In the genomic region with DNA sequence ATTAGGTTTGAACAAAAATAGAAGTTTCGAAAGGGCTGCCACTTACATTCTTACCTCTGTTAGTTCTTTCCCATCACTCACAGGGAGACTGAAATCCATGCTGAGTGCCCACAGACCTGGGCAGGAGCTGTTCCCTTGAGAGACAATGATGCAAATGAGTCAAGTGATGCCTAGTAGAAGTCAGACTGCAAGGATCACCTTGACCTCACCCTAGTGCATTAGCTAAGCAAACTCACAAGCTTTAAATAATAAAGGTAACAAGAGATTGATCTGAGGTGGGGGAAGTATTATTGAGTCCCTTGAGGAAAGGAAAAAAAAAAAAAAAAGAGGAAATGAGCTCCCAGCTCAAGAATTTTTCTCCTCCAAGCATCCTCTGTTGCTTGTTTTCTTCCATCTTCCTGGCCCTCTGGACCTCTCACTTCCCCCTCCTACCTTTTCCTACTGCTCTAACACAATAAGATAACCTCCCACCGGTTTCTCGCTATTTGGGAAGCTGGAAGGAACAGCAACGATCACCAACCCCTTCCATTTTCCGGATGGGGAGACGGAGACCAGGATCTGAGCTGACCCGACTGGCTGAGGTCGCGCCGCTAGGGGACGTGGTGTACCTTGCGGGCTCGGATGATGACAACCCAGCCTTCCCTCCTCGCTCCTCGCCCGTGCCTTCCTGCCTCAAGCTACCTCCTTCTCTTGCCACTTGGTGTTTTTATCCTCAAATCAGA, we compare ENCODE assay signal across 9 cellular contexts. TPM values are rescaled to one million over a fixed set of nuclear protein-coding genes. Genes with fewer than 3 reads are reported as not detected.
DNase-seq lines count a peak whose midpoint lies in the region; ATAC-seq, FAIRE-seq and TF ChIP-seq lines count a peak whose summit lies in the region.
"Had no signal": no experiment of that assay in that cellular context is flagged by ENCODE, and none has a peak within 500 bp of the region (broad histone marks: within the 10 kb centered on the region; RNA-seq: fewer than 3 reads in every experiment).

No MANE protein-coding gene starts in this region.

- FAIRE-seq in H54 (lab: Jason Lieb, UNC), result peak; percentile 65

- H3K4me1 ChIP-seq in left ventricle myocardium inferior, result peaks cover 20% of the 10 kb centered on the region

- no peak for TF ChIP-seq POLR2A in H54 (IDR thresholded peaks at IDR 0.05; ENCODE audit: low read depth, low read length)

- peaks cover 14 to 18% of the 10 kb centered on the region in 2 donors for H3K36me3 Mint-ChIP-seq in activated naive CD4-positive, alpha-beta T cell treated with anti-CD3 and anti-CD28 coated beads, Interleukin-2, amount 50 U/mL, for 72 hours

- H3K36me3 ChIP-seq in left ventricle myocardium inferior, result no peaks in the 10 kb centered on the region

- ATAC-seq in activated naive CD4-positive, alpha-beta T cell treated with anti-CD3 and anti-CD28 coated beads, Interleukin-2, amount 50 U/mL, for 72 hours, result no peak

- H3K4me3 ChIP-seq in left ventricle myocardium inferior, result peak overlapping the region; percentile 71

- no peaks in the 10 kb centered on the region for H3K9me3 ChIP-seq in left ventricle myocardium inferior (replicated peaks)

- peaks cover 87% of the 10 kb centered on the region for H3K27me3 ChIP-seq in left ventricle myocardium inferior (ENCODE audit: low read depth)
- H3K27me3 ChIP-seq: SJSA1 had no signal

- TF ChIP-seq CTCF in VCaP (conservative IDR thresholded peaks at IDR 0.05), result peak; percentile 90
- peak; percentile 50 for TF ChIP-seq CTCF in left ventricle myocardium inferior (IDR thresholded peaks at IDR 0.05; ENCODE audit: borderline replicate concordance)

- no peak overlapping the region for H3K27ac Mint-ChIP-seq in activated naive CD4-positive, alpha-beta T cell treated with anti-CD3 and anti-CD28 coated beads, Interleukin-2, amount 50 U/mL, for 72 hours

- intact Hi-C loops in left ventricle myocardium inferior (cut with micrococcal nuclease), result no loop called here

- H3K27ac ChIP-seq in VCaP (no peak overlapping the region), left ventricle myocardium inferior (replicated peaks) (peak overlapping the region; percentile 82)
- H3K27ac ChIP-seq: SJSA1 had no signal

- DNase-seq in H54 (ENCODE audit: insufficient read length, low spot score) (no peak), left ventricle myocardium inferior (peak; percentile 66), retina (peak; percentile 55), OCI-M2 (lab: John Stamatoyannopoulos, UW; ENCODE audit: unreplicated experiment) (no peak), GM19238 (ENCODE audit: insufficient read length, low spot score) (no peak), SW480 (ENCODE audit: low spot score) (no peak)
- no peak for DNase-seq in activated naive CD4-positive, alpha-beta T cell treated with anti-CD3 and anti-CD28 coated beads, Interleukin-2, amount 50 U/mL, for 72 hours (ENCODE audit: low spot score in 2 of 2)

- H3K9me3 Mint-ChIP-seq in activated naive CD4-positive, alpha-beta T cell treated with anti-CD3 and anti-CD28 coated beads, Interleukin-2, amount 50 U/mL, for 72 hours, result no peaks in the 10 kb centered on the region

RNA-seq across cellular contexts. Expression of gene LPAR1, which starts 2.0 kb away (rescaled TPM):
- 12.4 TPM for total RNA-seq in left ventricle myocardium inferior
- total RNA-seq in activated naive CD4-positive, alpha-beta T cell treated with anti-CD3 and anti-CD28 coated beads, Interleukin-2, amount 50 U/mL, for 72 hours, result not detected

Comparison
In these comparisons a context has a peak if more than half of its experiments do, and no peak if none do; other contexts are left out.
1. DNase-seq: peak in left ventricle myocardium inferior (single experiment) and retina (single experiment); none in H54 (single experiment), OCI-M2 (single experiment), GM19238 (single experiment), SW480 (single experiment) and activated naive CD4-positive, alpha-beta T cell treated with anti-CD3 and anti-CD28 coated beads, Interleukin-2, amount 50 U/mL, for 72 hours (0 of 2).
2. RNA of gene LPAR1, which starts 2.0 kb away (total RNA-seq): 12.4 TPM in left ventricle myocardium inferior (single experiment); not detected in activated naive CD4-positive, alpha-beta T cell treated with anti-CD3 and anti-CD28 coated beads, Interleukin-2, amount 50 U/mL, for 72 hours; every median in the first group is over 10 times any median in the second.